16 cellular contexts compared by ENCODE assay signal in the genomic region with DNA sequence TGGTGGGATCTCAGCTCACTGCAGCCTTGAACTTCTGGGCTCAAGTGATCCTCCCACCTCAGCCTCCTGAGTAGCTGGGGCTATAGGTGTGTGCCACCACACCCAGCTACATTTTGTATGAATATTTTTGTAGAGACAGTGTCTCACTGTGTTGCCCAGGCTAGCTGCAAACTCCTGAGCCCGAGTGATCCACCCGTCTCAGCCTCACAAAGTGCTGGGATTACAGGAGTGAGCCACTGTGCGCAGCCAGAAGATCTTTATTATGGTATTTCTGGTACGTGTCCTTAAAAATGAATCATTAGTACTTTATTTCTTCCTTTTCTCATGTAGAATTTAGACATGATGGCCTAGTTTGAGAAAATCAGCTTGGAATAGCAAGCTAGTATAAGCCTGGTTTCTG.
DNase-seq lines count a peak whose midpoint lies in the region; ATAC-seq, FAIRE-seq and TF ChIP-seq lines count a peak whose summit lies in the region.
"Had no signal": no experiment of that assay in that cellular context is flagged by ENCODE, and none has a peak within 500 bp of the region (broad histone marks: within the 10 kb centered on the region; RNA-seq: fewer than 3 reads in every experiment).

No MANE protein-coding gene starts in this region.

- 88% methylated on average over 4 of the region's 4 CpGs for WGBS in liver
- 41% methylated on average over 4 of the region's 4 CpGs for WGBS in HepG2 (ENCODE audit: low lambda C conversion rate)
- WGBS in SK-N-SH (ENCODE audit: low lambda C conversion rate): 25% methylated on average over 4 of the region's 4 CpGs
- 53 to 65% methylated on average over 4 of the region's 4 CpGs for WGBS in esophagus squamous epithelium, 2 donors

- H3F3A ChIP-seq in SK-N-SH (replicated peaks; ENCODE audit: insufficient read depth): no peaks in the 10 kb centered on the region

- H2AFZ ChIP-seq in HepG2 (ENCODE audit: low read length): no peak overlapping the region
- H2AFZ ChIP-seq in SK-N-SH (ENCODE audit: low read depth): peak overlapping the region; percentile 96
- H2AFZ ChIP-seq in fibroblast of lung (ENCODE audit: low read length): peak overlapping the region; percentile 73

- CTCF ChIA-PET in HepG2 (lab: Yijun Ruan, JAX; ENCODE audit: low intra/inter-chr PET ratio, low total read pairs): no interaction called here
- CTCF ChIA-PET in SK-N-SH (lab: Yijun Ruan, JAX): no interaction called here

- H3K4me1 ChIP-seq in liver (ENCODE audit: control insufficient read depth in 4 of 4, insufficient read depth in 4 of 4, low read length in 3 of 4) (peaks cover 0 to 7% (median 1%) of the 10 kb centered on the region in 4 donors), HepG2 (ENCODE audit: insufficient read depth, low read length) (no peaks in the 10 kb centered on the region), SK-N-SH (ENCODE audit: control insufficient read depth in 1 of 2, insufficient read depth in 2 of 2, low read depth in 1 of 2, low read length in 1 of 2) (no peaks in the 10 kb centered on the region), fibroblast of lung (ENCODE audit: control insufficient read depth, extremely low read depth, insufficient read depth, low read length) (no peaks in the 10 kb centered on the region), esophagus squamous epithelium (no peaks in the 10 kb centered on the region)

- in situ Hi-C loops in HepG2 (cut with HindIII; ENCODE audit: extremely low pct_ligation_motif_present, low pct_unique_long_range_greater_than_20kb): no loop called here

- no peak for DNase-seq in HepG2 (ENCODE audit: low spot score)
- DNase-seq in SK-N-SH: no peak
- peak in 1 of 2 donors; percentile 22 for DNase-seq in fibroblast of lung (ENCODE audit: low read depth in 2 of 2)
- DNase-seq in NCI-H82 treated with DMSO at 0.1 percent for 48 hours (lab: John Stamatoyannopoulos, UW; ENCODE audit: unreplicated experiment): no peak
- DNase-seq in esophagus squamous epithelium (lab: John Stamatoyannopoulos, UW): no peak
- DNase-seq: 8988T, DMS79, GF-D8, GOT3, NCI-H1436 treated with DMSO at 0.1 percent for 48 hours, NCI-H2081, NCI-H524 treated with DMSO at 0.1 percent for 48 hours had no signal

- H3K36me3 ChIP-seq in liver (ENCODE audit: control insufficient read depth in 4 of 4, insufficient read depth in 3 of 4, low read depth in 1 of 4, low read length in 3 of 4) (no peaks in the 10 kb centered on the region), HepG2 (replicated peaks in 1 of 2; ENCODE audit: control insufficient read depth in 1 of 2, insufficient read depth in 2 of 2, low read length in 2 of 2) (no peaks in the 10 kb centered on the region), SK-N-SH (replicated peaks in 1 of 2; ENCODE audit: control insufficient read depth in 1 of 2, insufficient read depth in 2 of 2, low read length in 1 of 2) (no peaks in the 10 kb centered on the region), fibroblast of lung (ENCODE audit: control insufficient read depth, insufficient read depth, low read length) (no peaks in the 10 kb centered on the region), esophagus squamous epithelium (no peaks in the 10 kb centered on the region)

- no peak for TF ChIP-seq POLR2A in HepG2 (IDR thresholded peaks at IDR 0.05; ENCODE audit: insufficient read depth in 1 of 2, low read depth in 2 of 2, low read length in 2 of 2)
- TF ChIP-seq POLR2A in esophagus squamous epithelium (IDR thresholded peaks at IDR 0.05): no peak

- TF ChIP-seq CTCF in liver (IDR thresholded peaks at IDR 0.05; ENCODE audit: low read depth, low read length, missing input control) (no peak), HepG2 (CRISPR knock-in tag; IDR thresholded peaks at IDR 0.05) (no peak), SK-N-SH (IDR thresholded peaks at IDR 0.05) (no peak), fibroblast of lung (conservative IDR thresholded peaks at IDR 0.05 in 1 of 2, IDR thresholded peaks at IDR 0.05 in 1 of 2; ENCODE audit: low read depth in 1 of 2, low read length in 2 of 2) (no peak), esophagus squamous epithelium (IDR thresholded peaks at IDR 0.05) (no peak)

- H3K9me2 ChIP-seq in SK-N-SH: no peaks in the 10 kb centered on the region

- H3K9me3 ChIP-seq in liver (ENCODE audit: control insufficient read depth in 4 of 4, low read length in 3 of 4) (no peaks in the 10 kb centered on the region), HepG2 (ENCODE audit: low read length) (peaks cover 5% of the 10 kb centered on the region; the same call in 1 of the 2 replicates), SK-N-SH (no peaks in the 10 kb centered on the region), fibroblast of lung (ENCODE audit: control insufficient read depth, insufficient read depth, low read depth, low read length) (no peaks in the 10 kb centered on the region), esophagus squamous epithelium (no peaks in the 10 kb centered on the region)

- H3K4me2 ChIP-seq in HepG2 (ENCODE audit: low read depth, low read length): no peak overlapping the region
- peak overlapping the region; percentile 66 for H3K4me2 ChIP-seq in SK-N-SH
- H3K4me2 ChIP-seq in fibroblast of lung (ENCODE audit: extremely low read depth, insufficient read depth, low read length): peak overlapping the region; percentile 89

- H3K4me3 ChIP-seq in liver (ENCODE audit: low read depth in 1 of 3, low read length in 3 of 3) (peak overlapping the region; percentile 32 to 50 (median 36)), HepG2 (replicated peaks in 1 of 3; ENCODE audit: insufficient read depth in 1 of 3, low read depth in 2 of 3, low read length in 3 of 3) (no peak overlapping the region), SK-N-SH (ENCODE audit: low read depth in 2 of 2, low read length in 1 of 2) (peak overlapping the region; percentile 6 to 50; a peak in 2 of 4 replicates), fibroblast of lung (replicated peaks in 1 of 4; ENCODE audit: control extremely low read depth in 1 of 4, insufficient read depth in 1 of 4, low read depth in 3 of 4, low read length in 4 of 4) (peak overlapping the region in 3 of 4 experiments; percentile 28 to 41 (median 34)), esophagus squamous epithelium (peak overlapping the region in 1 of 4 donors; percentile 7)

- TF ChIP-seq EP300 in HepG2 (IDR thresholded peaks at IDR 0.05; ENCODE audit: low read depth in 2 of 2, low read length in 2 of 2) (no peak), HepG2 (CRISPR knock-in tag; IDR thresholded peaks at IDR 0.05; ENCODE audit: borderline replicate concordance) (no peak), SK-N-SH (IDR thresholded peaks at IDR 0.05; ENCODE audit: borderline replicate concordance in 1 of 2, low read depth in 1 of 2, low read length in 1 of 2) (no peak)

- no peak for TF ChIP-seq RAD21 in liver (IDR thresholded peaks at IDR 0.05)
- TF ChIP-seq RAD21 in HepG2 (CRISPR knock-in tag; IDR thresholded peaks at IDR 0.05): no peak
- no peak for TF ChIP-seq RAD21 in SK-N-SH (IDR thresholded peaks at IDR 0.05; ENCODE audit: low read length)

- no peak for ATAC-seq in HepG2
- ATAC-seq in GM21717 (IDR thresholded peaks at IDR 0.05; ENCODE audit: unreplicated experiment): no peak
- ATAC-seq in GM21723 (IDR thresholded peaks at IDR 0.05; ENCODE audit: unreplicated experiment): no peak

- no peaks in the 10 kb centered on the region for H4K20me1 ChIP-seq in HepG2 (ENCODE audit: insufficient read depth, low read length)
- H4K20me1 ChIP-seq in SK-N-SH (ENCODE audit: insufficient read depth): no peaks in the 10 kb centered on the region
- H4K20me1 ChIP-seq in fibroblast of lung (ENCODE audit: control insufficient read depth, extremely low read depth, insufficient read depth, low read length): no peaks in the 10 kb centered on the region

- H3K27me3 ChIP-seq in liver (ENCODE audit: control insufficient read depth in 4 of 4, insufficient read depth in 4 of 4, low read length in 3 of 4): no peaks in the 10 kb centered on the region
- H3K27me3 ChIP-seq in HepG2 (ENCODE audit: control insufficient read depth in 1 of 2, insufficient read depth in 2 of 2, low read length in 2 of 2): no peaks in the 10 kb centered on the region
- no peaks in the 10 kb centered on the region for H3K27me3 ChIP-seq in SK-N-SH (ENCODE audit: insufficient read depth)
- H3K27me3 ChIP-seq in fibroblast of lung (ENCODE audit: control insufficient read depth, insufficient read depth, low read length): no peaks in the 10 kb centered on the region
- H3K27me3 ChIP-seq in esophagus squamous epithelium: no peaks in the 10 kb centered on the region

- BruUV-seq in HepG2 (replicated peaks; lab: Mats Ljungman, UMichigan): no TSS peak

- FAIRE-seq in HepG2 (lab: Jason Lieb, UNC): no peak

- intact Hi-C loops in HepG2 (cut with micrococcal nuclease; ENCODE audit: unreplicated experiment) (no loop called here), esophagus squamous epithelium (cut with DNase I) (no loop called here)

- POLR2A ChIA-PET in HepG2 (lab: Yijun Ruan, JAX) (no interaction called here), SK-N-SH (lab: Yijun Ruan, JAX) (no interaction called here)

- H3K27ac ChIP-seq in liver (ENCODE audit: low read depth in 1 of 2, low read length in 2 of 2) (no peak overlapping the region), HepG2 (ENCODE audit: extremely low read length, insufficient read depth, low read length) (no peak overlapping the region), SK-N-SH (ENCODE audit: low read depth in 2 of 2, low read length in 1 of 2) (no peak overlapping the region), fibroblast of lung (ENCODE audit: insufficient read depth, low read length) (no peak overlapping the region), esophagus squamous epithelium (no peak overlapping the region)
- H3K27ac ChIP-seq: C4-2B had no signal

- H3K79me2 ChIP-seq in HepG2 (ENCODE audit: insufficient read depth, low read length) (no peaks in the 10 kb centered on the region), SK-N-SH (ENCODE audit: insufficient read depth) (no peaks in the 10 kb centered on the region), fibroblast of lung (ENCODE audit: control insufficient read depth, insufficient read depth, low read length) (no peaks in the 10 kb centered on the region)

- H3K9ac ChIP-seq in liver (ENCODE audit: low read depth in 1 of 2, low read length in 2 of 2) (peak overlapping the region in 1 of 2 donors; percentile 28), HepG2 (ENCODE audit: insufficient read depth, low read depth, low read length) (no peak overlapping the region), SK-N-SH (peak overlapping the region; percentile 23; the same call in 1 of the 2 replicates), fibroblast of lung (ENCODE audit: insufficient read depth, low read length) (no peak overlapping the region)

TF ChIP-seq in liver, 16 proteins besides CTCF, POLR2A, EP300 and RAD21 (continues in another document):
- no peak for TF ChIP-seq GABPA (IDR thresholded peaks at IDR 0.05 in 1 of 2, conservative IDR thresholded peaks at IDR 0.05 in 1 of 2)

TF ChIP-seq in HepG2, 621 proteins besides CTCF, POLR2A, EP300 and RAD21 (continues in another document):
- TF ChIP-seq NFE2L2 (IDR thresholded peaks at IDR 0.05; ENCODE audit: low read length) (no peak), PHF20 (CRISPR knock-in tag; IDR thresholded peaks at IDR 0.05) (no peak), ZNF709 (CRISPR knock-in tag; IDR thresholded peaks at IDR 0.05) (no peak)

Comparison
In these comparisons a context has a peak if more than half of its experiments do, and no peak if none do; other contexts are left out.
1. H3K4me3 ChIP-seq: peak in liver (3 of 3), SK-N-SH (2 of 2) and fibroblast of lung (3 of 4); none in HepG2 (0 of 3).